ENCODE assay signal across 8 cellular contexts in genomic region chr10:31947144-31947926, GRCh38. TPM values are rescaled to one million over a fixed set of nuclear protein-coding genes. Genes with fewer than 3 reads are reported as not detected.
DNase-seq lines count a peak whose midpoint lies in the region; ATAC-seq and TF ChIP-seq lines count a peak whose summit lies in the region.

No MANE protein-coding gene starts in this region.

- H2AFZ ChIP-seq in Loucy (ENCODE audit: low read length) (no peak overlapping the region), hepatocyte (peak overlapping the region; percentile 57)

- 49% methylated on average over 7 of the region's 7 CpGs for WGBS in hepatocyte (ENCODE audit: low lambda C conversion rate, missing lambda C conversion rate)
- WGBS in suprapubic skin, result 44% methylated on average over 7 of the region's 7 CpGs

- peak overlapping the region; percentile 8; the same call in 1 of the 2 replicates for H3K4me3 ChIP-seq in AG10803 (ENCODE audit: low read length)
- no peak overlapping the region for H3K4me3 ChIP-seq in Loucy (ENCODE audit: low read length, poor library complexity, severe bottlenecking)
- no peak overlapping the region for H3K4me3 ChIP-seq in WERI-Rb-1 (ENCODE audit: low read depth, low read length)
- no peak overlapping the region for H3K4me3 ChIP-seq in hepatocyte
- H3K4me3 ChIP-seq in suprapubic skin, result no peak overlapping the region

- no peak overlapping the region for H3K9ac ChIP-seq in Loucy (ENCODE audit: low read depth, low read length, poor library complexity, severe bottlenecking)

- H3K4me2 ChIP-seq in Loucy (ENCODE audit: low read depth, low read length, poor library complexity, severe bottlenecking), result no peak overlapping the region
- peak overlapping the region; percentile 57 for H3K4me2 ChIP-seq in hepatocyte

- H3K9me2 ChIP-seq in Loucy (replicated peaks; ENCODE audit: low read depth, low read length) (no peaks in the 10 kb centered on the region), hepatocyte (replicated peaks; ENCODE audit: insufficient read depth) (no peaks in the 10 kb centered on the region)

- no peak for TF ChIP-seq POLR2A in suprapubic skin (IDR thresholded peaks at IDR 0.05)

- H3K27me3 ChIP-seq in Loucy (ENCODE audit: insufficient read depth, low read length, poor library complexity, severe bottlenecking), result no peaks in the 10 kb centered on the region
- no peaks in the 10 kb centered on the region for H3K27me3 ChIP-seq in WERI-Rb-1 (ENCODE audit: insufficient read depth, low read depth, severe bottlenecking)
- H3K27me3 ChIP-seq in hepatocyte, result no peaks in the 10 kb centered on the region
- no peaks in the 10 kb centered on the region for H3K27me3 ChIP-seq in suprapubic skin

- H4K20me1 ChIP-seq in Loucy (ENCODE audit: insufficient read depth, low read length, poor library complexity, severe bottlenecking) (no peaks in the 10 kb centered on the region), hepatocyte (ENCODE audit: insufficient read depth, poor library complexity, severe bottlenecking) (no peaks in the 10 kb centered on the region)

- no peaks in the 10 kb centered on the region for H3K36me3 ChIP-seq in Loucy (ENCODE audit: insufficient read depth, low read length)
- H3K36me3 ChIP-seq in WERI-Rb-1, result no peaks in the 10 kb centered on the region
- no peaks in the 10 kb centered on the region for H3K36me3 ChIP-seq in hepatocyte (replicated peaks; ENCODE audit: insufficient read depth, low read depth)
- no peaks in the 10 kb centered on the region for H3K36me3 ChIP-seq in suprapubic skin

- H3K79me2 ChIP-seq in Loucy (ENCODE audit: insufficient read depth, low read length) (no peaks in the 10 kb centered on the region), hepatocyte (no peaks in the 10 kb centered on the region)

- DNase-seq in AG10803 (ENCODE audit: low read depth) (peak; percentile 96), WERI-Rb-1 (no peak), hepatocyte (ENCODE audit: low spot score) (peak; percentile 78), suprapubic skin (ENCODE audit: low spot score in 2 of 2) (no peak), SKM-1 (lab: John Stamatoyannopoulos, UW; ENCODE audit: unreplicated experiment) (no peak), NCI-H82 treated with DMSO at 0.1 percent for 48 hours (lab: John Stamatoyannopoulos, UW; ENCODE audit: unreplicated experiment) (no peak)

- no peaks in the 10 kb centered on the region for H3F3A ChIP-seq in Loucy (ENCODE audit: low read depth)

- no peak overlapping the region for H3K27ac ChIP-seq in WERI-Rb-1
- peak overlapping the region; percentile 72 for H3K27ac ChIP-seq in hepatocyte
- H3K27ac ChIP-seq in suprapubic skin, result peak overlapping the region; percentile 70

- ATAC-seq in GM19452 (IDR thresholded peaks at IDR 0.05; ENCODE audit: unreplicated experiment), result no peak

- H3K9me3 ChIP-seq in Loucy (ENCODE audit: insufficient read depth, low read depth, low read length), result 0 out of 2 replicates have a peak, but pooled peaks cover 2% of the 10 kb centered on the region
- no peaks in the 10 kb centered on the region for H3K9me3 ChIP-seq in WERI-Rb-1 (ENCODE audit: severe bottlenecking)
- H3K9me3 ChIP-seq in hepatocyte (ENCODE audit: low read depth), result no peaks in the 10 kb centered on the region
- no peaks in the 10 kb centered on the region for H3K9me3 ChIP-seq in suprapubic skin

- peaks cover 3% of the 10 kb centered on the region for H3K4me1 ChIP-seq in Loucy (ENCODE audit: insufficient read depth, low read length, poor library complexity, severe bottlenecking)
- peaks cover 19% of the 10 kb centered on the region for H3K4me1 ChIP-seq in hepatocyte (ENCODE audit: insufficient read depth)
- peaks cover 42% of the 10 kb centered on the region for H3K4me1 ChIP-seq in suprapubic skin

- TF ChIP-seq CTCF in AG10803 (conservative IDR thresholded peaks at IDR 0.05; ENCODE audit: low read length), result 0 out of 2 replicates have a peak, but pooled peaks have one; percentile 22
- TF ChIP-seq CTCF in Loucy (conservative IDR thresholded peaks at IDR 0.05; ENCODE audit: low read length), result peak; percentile 40; the same call in 1 of the 2 replicates
- TF ChIP-seq CTCF in WERI-Rb-1 (IDR thresholded peaks at IDR 0.05; ENCODE audit: low read depth, low read length), result peak; percentile 3; the same call in 1 of the 2 replicates
- peak; percentile 62 for TF ChIP-seq CTCF in hepatocyte (IDR thresholded peaks at IDR 0.05; ENCODE audit: poor library complexity)
- TF ChIP-seq CTCF in suprapubic skin (IDR thresholded peaks at IDR 0.05), result peak; percentile 8 to 21

- no peak for TF ChIP-seq EP300 in suprapubic skin (IDR thresholded peaks at IDR 0.05)

RNA-seq across cellular contexts. Expression of gene ARHGAP12, which starts 18.7 kb away (rescaled TPM):
- 55.6 and 56.8 TPM in 2 replicates for total RNA-seq in hepatocyte
- polyA plus RNA-seq in hepatocyte, result 14.9 and 16.4 TPM in 2 replicates
- 10 to 100 TPM; 25.7 to 64.5 (median 39.5) TPM for total RNA-seq in suprapubic skin

Comparison
In these comparisons a context has a peak if more than half of its experiments do, and no peak if none do; other contexts are left out.
1. DNase-seq: peak in AG10803 (single experiment) and hepatocyte (single experiment); none in WERI-Rb-1 (single experiment), suprapubic skin (0 of 2), SKM-1 (single experiment) and NCI-H82 treated with DMSO at 0.1 percent for 48 hours (single experiment).
2. CTCF ChIP-seq: peak in every context shown above with its lines; median percentile 62 in hepatocyte; 40 in Loucy; 22 in AG10803; 14 in suprapubic skin; 3 in WERI-Rb-1.